Comparison of ENCODE assay signal across 12 cellular contexts in the genomic region with DNA sequence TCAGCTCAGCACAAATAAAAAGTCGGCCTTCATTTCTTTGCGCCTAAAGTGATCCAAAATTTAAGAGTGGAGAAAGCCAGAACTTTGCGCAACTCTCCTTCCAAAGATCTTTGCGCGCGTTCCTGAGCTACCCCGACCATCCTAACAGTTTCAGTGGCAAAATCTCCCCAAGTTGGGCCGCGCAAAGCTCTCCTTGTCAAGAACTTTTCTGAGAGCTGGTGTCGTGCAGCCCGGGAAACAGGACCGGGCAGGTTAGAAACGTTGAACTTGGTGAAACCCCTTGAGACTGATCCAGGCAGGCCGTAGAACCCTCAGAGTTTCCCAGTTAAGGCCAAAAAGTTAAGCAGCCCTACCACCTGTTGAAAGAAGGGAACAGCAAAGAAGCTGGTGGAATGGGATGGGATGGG. TPM values are rescaled to one million over a fixed set of nuclear protein-coding genes. Genes with fewer than 3 reads are reported as not detected.
DNase-seq lines count a peak whose midpoint lies in the region; ATAC-seq and TF ChIP-seq lines count a peak whose summit lies in the region.
"Had no signal": no experiment of that assay in that cellular context is flagged by ENCODE, and none has a peak within 500 bp of the region (broad histone marks: within the 10 kb centered on the region; RNA-seq: fewer than 3 reads in every experiment).

No MANE protein-coding gene starts in this region.

- TF ChIP-seq POLR2A in GM18505 (IDR thresholded peaks at IDR 0.05; ENCODE audit: borderline replicate concordance, extremely low read depth, insufficient read depth, insufficient read length), result no peak

- no peak overlapping the region for H3K27ac Mint-ChIP-seq in stimulated activated naive CD8-positive, alpha-beta T cell treated with anti-CD3 and anti-CD28 coated beads, Interleukin-15, Interleukin-2, amounts not matched to agents 100 ng/mL and 50 ng/mL, for 24 hours
- H3K27ac Mint-ChIP-seq in glutamatergic neuron (ENCODE audit: unreplicated experiment), result no peak overlapping the region
- H3K27ac Mint-ChIP-seq in stimulated activated effector memory CD8-positive, alpha-beta T cell treated with anti-CD3 and anti-CD28 coated beads, Interleukin-12 subunit alpha, Interleukin-12 subunit beta, amount 100 ng/mL, for 72 hours, result no peak overlapping the region

- DNase-seq in stimulated activated naive CD8-positive, alpha-beta T cell treated with anti-CD3 and anti-CD28 coated beads, Interleukin-15, Interleukin-2, amounts not matched to agents 100 U/mL and 50 U/mL, for 24 hours, result no peak
- DNase-seq in glutamatergic neuron, result no peak
- peak; percentile 3 for DNase-seq in myocyte (ENCODE audit: low read depth)
- DNase-seq in stimulated activated effector memory CD8-positive, alpha-beta T cell treated with anti-CD3 and anti-CD28 coated beads, Interleukin-12 subunit alpha, Interleukin-12 subunit beta, amount 100 ng/mL, for 72 hours (ENCODE audit: low spot score in 2 of 2), result no peak
- DNase-seq in GM13977 (ENCODE audit: low spot score), result no peak
- DNase-seq: activated CD4-positive, CD25-positive, alpha-beta regulatory T cell; tibial artery had no signal

- peaks cover 4% of the 10 kb centered on the region for H3K4me1 Mint-ChIP-seq in stimulated activated naive CD8-positive, alpha-beta T cell treated with anti-CD3 and anti-CD28 coated beads, Interleukin-15, Interleukin-2, amounts not matched to agents 100 ng/mL and 50 ng/mL, for 24 hours (ENCODE audit: low read depth)
- peaks cover 4% of the 10 kb centered on the region for H3K4me1 Mint-ChIP-seq in glutamatergic neuron (ENCODE audit: low read depth, unreplicated experiment)
- H3K4me1 Mint-ChIP-seq in stimulated activated effector memory CD8-positive, alpha-beta T cell treated with anti-CD3 and anti-CD28 coated beads, Interleukin-12 subunit alpha, Interleukin-12 subunit beta, amount 100 ng/mL, for 72 hours, result no peaks in the 10 kb centered on the region

- TF ChIP-seq CTCF in glutamatergic neuron (IDR thresholded peaks at IDR 0.05; ENCODE audit: partially characterized antibody, unreplicated experiment) (no peak), GM13977 (IDR thresholded peaks at IDR 0.05; ENCODE audit: extremely low read depth, insufficient read depth, missing control alignments) (no peak)

- in situ Hi-C loops in GM13977 (cut with MboI; ENCODE audit: low pct_unique_long_range_greater_than_20kb, low sequenced_read_pairs, unreplicated experiment), result no loop called here

- no peaks in the 10 kb centered on the region for H3K9me3 Mint-ChIP-seq in stimulated activated naive CD8-positive, alpha-beta T cell treated with anti-CD3 and anti-CD28 coated beads, Interleukin-15, Interleukin-2, amounts not matched to agents 100 ng/mL and 50 ng/mL, for 24 hours
- peaks cover 1% of the 10 kb centered on the region for H3K9me3 Mint-ChIP-seq in glutamatergic neuron (ENCODE audit: unreplicated experiment)
- H3K9me3 Mint-ChIP-seq in stimulated activated effector memory CD8-positive, alpha-beta T cell treated with anti-CD3 and anti-CD28 coated beads, Interleukin-12 subunit alpha, Interleukin-12 subunit beta, amount 100 ng/mL, for 72 hours, result no peaks in the 10 kb centered on the region

- H3K4me3 Mint-ChIP-seq in stimulated activated naive CD8-positive, alpha-beta T cell treated with anti-CD3 and anti-CD28 coated beads, Interleukin-15, Interleukin-2, amounts not matched to agents 100 ng/mL and 50 ng/mL, for 24 hours, result peak overlapping the region; percentile 54
- H3K4me3 Mint-ChIP-seq in glutamatergic neuron (ENCODE audit: unreplicated experiment), result peak overlapping the region; percentile 76
- no peak overlapping the region for H3K4me3 Mint-ChIP-seq in stimulated activated effector memory CD8-positive, alpha-beta T cell treated with anti-CD3 and anti-CD28 coated beads, Interleukin-12 subunit alpha, Interleukin-12 subunit beta, amount 100 ng/mL, for 72 hours

- H3K27me3 Mint-ChIP-seq in stimulated activated naive CD8-positive, alpha-beta T cell treated with anti-CD3 and anti-CD28 coated beads, Interleukin-15, Interleukin-2, amounts not matched to agents 100 ng/mL and 50 ng/mL, for 24 hours, result peaks cover 71% of the 10 kb centered on the region
- peaks cover 4% of the 10 kb centered on the region for H3K27me3 Mint-ChIP-seq in glutamatergic neuron (ENCODE audit: unreplicated experiment)

- ATAC-seq in stimulated activated naive CD8-positive, alpha-beta T cell treated with anti-CD3 and anti-CD28 coated beads, Interleukin-15, Interleukin-2, amounts not matched to agents 100 U/mL and 50 U/mL, for 24 hours, result no peak
- no peak for ATAC-seq in GM18505 (IDR thresholded peaks at IDR 0.05; ENCODE audit: unreplicated experiment)
- ATAC-seq in HG03378 (IDR thresholded peaks at IDR 0.05; ENCODE audit: unreplicated experiment), result no peak
- no peak for ATAC-seq in stimulated activated effector memory CD8-positive, alpha-beta T cell treated with anti-CD3 and anti-CD28 coated beads, Interleukin-12 subunit alpha, Interleukin-12 subunit beta, amount 100 ng/mL, for 72 hours

- no peaks in the 10 kb centered on the region for H3K36me3 Mint-ChIP-seq in stimulated activated naive CD8-positive, alpha-beta T cell treated with anti-CD3 and anti-CD28 coated beads, Interleukin-15, Interleukin-2, amounts not matched to agents 100 ng/mL and 50 ng/mL, for 24 hours (ENCODE audit: low read depth)
- no peaks in the 10 kb centered on the region for H3K36me3 Mint-ChIP-seq in glutamatergic neuron (ENCODE audit: unreplicated experiment)
- H3K36me3 Mint-ChIP-seq in stimulated activated effector memory CD8-positive, alpha-beta T cell treated with anti-CD3 and anti-CD28 coated beads, Interleukin-12 subunit alpha, Interleukin-12 subunit beta, amount 100 ng/mL, for 72 hours, result no peaks in the 10 kb centered on the region

RNA-seq across cellular contexts. Expression of a gene that starts 1.0 kb away (rescaled TPM):
- total RNA-seq in glutamatergic neuron (ENCODE audit: unreplicated experiment) (not detected), myocyte (not detected in 2 replicates)
- not detected for polyA plus RNA-seq in myocyte (2012)
- total RNA-seq: fibroblast of villous mesenchyme, left lung had no signal
